1 cellular context compared by ENCODE assay signal in the genomic region with DNA sequence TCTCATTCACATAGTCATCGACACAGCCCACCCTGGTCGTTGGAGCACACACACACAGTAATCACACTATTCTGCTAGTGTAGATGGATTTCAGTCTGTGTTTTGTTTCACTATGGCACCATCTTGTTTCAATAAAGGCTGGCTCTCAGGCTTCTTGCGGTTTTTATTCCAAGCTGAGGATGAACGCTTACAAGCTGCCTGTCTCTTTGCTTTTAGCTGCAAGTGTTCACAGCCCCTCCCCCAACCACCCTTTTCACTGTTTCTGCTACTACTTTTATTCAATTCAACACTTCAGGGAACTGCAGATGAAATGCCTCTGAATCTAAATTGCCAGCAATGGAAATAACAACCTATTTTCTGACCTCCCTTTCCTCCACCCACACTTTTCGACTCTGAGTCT.
TF ChIP-seq lines count a peak whose summit lies in the region.

No MANE protein-coding gene starts in this region.

TF ChIP-seq in GM23338, 12 proteins besides CTCF, POLR2A, EP300 and RAD21 (continued from another document):
- TF ChIP-seq, protein P1, sequence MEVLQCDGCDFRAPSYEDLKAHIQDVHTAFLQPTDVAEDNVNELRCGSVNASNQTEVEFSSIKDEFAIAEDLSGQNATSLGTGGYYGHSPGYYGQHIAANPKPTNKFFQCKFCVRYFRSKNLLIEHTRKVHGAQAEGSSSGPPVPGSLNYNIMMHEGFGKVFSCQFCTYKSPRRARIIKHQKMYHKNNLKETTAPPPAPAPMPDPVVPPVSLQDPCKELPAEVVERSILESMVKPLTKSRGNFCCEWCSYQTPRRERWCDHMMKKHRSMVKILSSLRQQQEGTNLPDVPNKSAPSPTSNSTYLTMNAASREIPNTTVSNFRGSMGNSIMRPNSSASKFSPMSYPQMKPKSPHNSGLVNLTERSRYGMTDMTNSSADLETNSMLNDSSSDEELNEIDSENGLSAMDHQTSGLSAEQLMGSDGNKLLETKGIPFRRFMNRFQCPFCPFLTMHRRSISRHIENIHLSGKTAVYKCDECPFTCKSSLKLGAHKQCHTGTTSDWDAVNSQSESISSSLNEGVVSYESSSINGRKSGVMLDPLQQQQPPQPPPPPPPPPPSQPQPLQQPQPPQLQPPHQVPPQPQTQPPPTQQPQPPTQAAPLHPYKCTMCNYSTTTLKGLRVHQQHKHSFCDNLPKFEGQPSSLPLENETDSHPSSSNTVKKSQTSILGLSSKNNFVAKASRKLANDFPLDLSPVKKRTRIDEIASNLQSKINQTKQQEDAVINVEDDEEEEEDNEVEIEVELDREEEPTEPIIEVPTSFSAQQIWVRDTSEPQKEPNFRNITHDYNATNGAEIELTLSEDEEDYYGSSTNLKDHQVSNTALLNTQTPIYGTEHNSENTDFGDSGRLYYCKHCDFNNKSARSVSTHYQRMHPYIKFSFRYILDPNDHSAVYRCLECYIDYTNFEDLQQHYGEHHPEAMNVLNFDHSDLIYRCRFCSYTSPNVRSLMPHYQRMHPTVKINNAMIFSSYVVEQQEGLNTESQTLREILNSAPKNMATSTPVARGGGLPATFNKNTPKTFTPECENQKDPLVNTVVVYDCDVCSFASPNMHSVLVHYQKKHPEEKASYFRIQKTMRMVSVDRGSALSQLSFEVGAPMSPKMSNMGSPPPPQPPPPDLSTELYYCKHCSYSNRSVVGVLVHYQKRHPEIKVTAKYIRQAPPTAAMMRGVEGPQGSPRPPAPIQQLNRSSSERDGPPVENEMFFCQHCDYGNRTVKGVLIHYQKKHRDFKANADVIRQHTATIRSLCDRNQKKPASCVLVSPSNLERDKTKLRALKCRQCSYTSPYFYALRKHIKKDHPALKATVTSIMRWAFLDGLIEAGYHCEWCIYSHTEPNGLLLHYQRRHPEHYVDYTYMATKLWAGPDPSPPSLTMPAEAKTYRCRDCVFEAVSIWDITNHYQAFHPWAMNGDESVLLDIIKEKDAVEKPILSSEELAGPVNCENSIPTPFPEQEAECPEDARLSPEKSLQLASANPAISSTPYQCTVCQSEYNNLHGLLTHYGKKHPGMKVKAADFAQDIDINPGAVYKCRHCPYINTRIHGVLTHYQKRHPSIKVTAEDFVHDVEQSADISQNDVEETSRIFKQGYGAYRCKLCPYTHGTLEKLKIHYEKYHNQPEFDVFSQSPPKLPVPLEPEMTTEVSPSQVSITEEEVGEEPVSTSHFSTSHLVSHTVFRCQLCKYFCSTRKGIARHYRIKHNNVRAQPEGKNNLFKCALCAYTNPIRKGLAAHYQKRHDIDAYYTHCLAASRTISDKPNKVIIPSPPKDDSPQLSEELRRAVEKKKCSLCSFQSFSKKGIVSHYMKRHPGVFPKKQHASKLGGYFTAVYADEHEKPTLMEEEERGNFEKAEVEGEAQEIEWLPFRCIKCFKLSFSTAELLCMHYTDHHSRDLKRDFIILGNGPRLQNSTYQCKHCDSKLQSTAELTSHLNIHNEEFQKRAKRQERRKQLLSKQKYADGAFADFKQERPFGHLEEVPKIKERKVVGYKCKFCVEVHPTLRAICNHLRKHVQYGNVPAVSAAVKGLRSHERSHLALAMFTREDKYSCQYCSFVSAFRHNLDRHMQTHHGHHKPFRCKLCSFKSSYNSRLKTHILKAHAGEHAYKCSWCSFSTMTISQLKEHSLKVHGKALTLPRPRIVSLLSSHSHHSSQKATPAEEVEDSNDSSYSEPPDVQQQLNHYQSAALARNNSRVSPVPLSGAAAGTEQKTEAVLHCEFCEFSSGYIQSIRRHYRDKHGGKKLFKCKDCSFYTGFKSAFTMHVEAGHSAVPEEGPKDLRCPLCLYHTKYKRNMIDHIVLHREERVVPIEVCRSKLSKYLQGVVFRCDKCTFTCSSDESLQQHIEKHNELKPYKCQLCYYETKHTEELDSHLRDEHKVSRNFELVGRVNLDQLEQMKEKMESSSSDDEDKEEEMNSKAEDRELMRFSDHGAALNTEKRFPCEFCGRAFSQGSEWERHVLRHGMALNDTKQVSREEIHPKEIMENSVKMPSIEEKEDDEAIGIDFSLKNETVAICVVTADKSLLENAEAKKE (CRISPR knock-in tag; IDR thresholded peaks at IDR 0.05): no peak
TF ChIP-seq in GM23338: peak in this region for 0.
